In the genomic region with DNA sequence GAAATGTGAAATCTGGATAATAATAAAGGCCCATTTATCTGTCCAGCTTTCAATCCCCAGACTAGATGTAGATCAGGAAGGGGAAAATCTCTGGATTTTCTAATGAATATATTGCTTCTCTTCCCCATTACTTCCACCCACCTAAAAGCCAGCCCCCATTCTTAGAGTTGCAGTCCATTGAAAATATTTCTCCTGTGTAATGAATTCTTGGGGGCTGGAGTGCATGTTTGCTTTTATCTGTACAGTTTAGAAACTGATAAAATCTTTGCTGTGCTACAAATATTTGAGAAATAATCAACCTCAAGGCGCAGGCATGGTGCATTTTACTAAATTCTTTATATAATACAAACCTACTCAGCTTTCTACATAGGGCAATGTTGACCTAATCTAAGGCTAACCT, we compare ENCODE assay signal across 12 cellular contexts.
DNase-seq lines count a peak whose midpoint lies in the region; ATAC-seq and TF ChIP-seq lines count a peak whose summit lies in the region.
"Had no signal": no experiment of that assay in that cellular context is flagged by ENCODE, and none has a peak within 500 bp of the region (broad histone marks: within the 10 kb centered on the region; RNA-seq: fewer than 3 reads in every experiment).

No MANE protein-coding gene starts in this region.

- H3K4me1 ChIP-seq in A673 (ENCODE audit: insufficient read depth, low read length, poor library complexity, severe bottlenecking) (peaks cover 62% of the 10 kb centered on the region), Karpas-422 (ENCODE audit: low read length) (peaks cover 81% of the 10 kb centered on the region)

- H3K79me2 ChIP-seq in Karpas-422 (ENCODE audit: low read length) (no peaks in the 10 kb centered on the region), neural cell (replicated peaks; ENCODE audit: insufficient read depth, low read length) (no peaks in the 10 kb centered on the region)

- H4K20me1 ChIP-seq in Karpas-422 (ENCODE audit: insufficient read depth, low read depth, low read length) (no peaks in the 10 kb centered on the region), neural cell (ENCODE audit: insufficient read depth) (no peaks in the 10 kb centered on the region)

- BruUV-seq in A673 (replicated peaks; lab: Mats Ljungman, UMichigan), result TSS peak; percentile 76

- intact Hi-C loops in A673 (cut with micrococcal nuclease; ENCODE audit: unreplicated experiment), result loop anchor here (1.0 to 2.0 kb wide), 4 partner anchors 33 to 179 kb away; no protein-coding TSS in a partner anchor

- H3K4me3 Mint-ChIP-seq in central memory CD8-positive, alpha-beta T cell, result peak overlapping the region; percentile 19

- DNase-seq in A673 (ENCODE audit: low spot score) (no peak), Karpas-422 (no peak), NCI-H1417 treated with DMSO at 0.1 percent for 48 hours (lab: John Stamatoyannopoulos, UW) (no peak), superior temporal gyrus (ENCODE audit: extremely low spot score) (no peak), DMS53 (lab: John Stamatoyannopoulos, UW) (no peak)
- no peak for DNase-seq in central memory CD8-positive, alpha-beta T cell (ENCODE audit: low spot score in 2 of 2)
- DNase-seq: activated gamma-delta T cell, DMS 273 treated with DMSO at 0.1 percent for 48 hours, glutamatergic neuron, MM.1S had no signal

- no peak for TF ChIP-seq EP300 in neural cell (conservative IDR thresholded peaks at IDR 0.05; ENCODE audit: poor library complexity, severe bottlenecking)

- H3K9me2 ChIP-seq in Karpas-422 (replicated peaks; ENCODE audit: insufficient read depth, low read length) (no peaks in the 10 kb centered on the region), neural cell (ENCODE audit: insufficient read depth, low read length) (no peaks in the 10 kb centered on the region)

- H3K36me3 Mint-ChIP-seq in central memory CD8-positive, alpha-beta T cell (ENCODE audit: insufficient read depth), result peaks cover 24% of the 10 kb centered on the region

- H3K4me3 ChIP-seq in A673 (ENCODE audit: low read depth, low read length, poor library complexity, severe bottlenecking), result peak overlapping the region; percentile 17
- H3K4me3 ChIP-seq in Karpas-422 (ENCODE audit: low read length), result peak overlapping the region; percentile 52
- peak overlapping the region; percentile 36 for H3K4me3 ChIP-seq in neural cell (ENCODE audit: low read length)

- H3K9me3 Mint-ChIP-seq in central memory CD8-positive, alpha-beta T cell, result no peaks in the 10 kb centered on the region

- TF ChIP-seq RAD21 in neural cell (conservative IDR thresholded peaks at IDR 0.05), result no peak

- peak overlapping the region; percentile 69 for H3K4me2 ChIP-seq in Karpas-422 (ENCODE audit: low read depth, low read length, poor library complexity, severe bottlenecking)
- no peak overlapping the region for H3K4me2 ChIP-seq in neural cell (ENCODE audit: low read length)

- no peak for ATAC-seq in central memory CD8-positive, alpha-beta T cell (replicated peaks; ENCODE audit: extremely low read depth, poor library complexity, severe bottlenecking)
- ATAC-seq in GM19324 (IDR thresholded peaks at IDR 0.05; ENCODE audit: low FRiP score, unreplicated experiment), result no peak

- H3K9ac ChIP-seq in Karpas-422 (ENCODE audit: low read length) (peak overlapping the region; percentile 72), neural cell (ENCODE audit: low read length) (peak overlapping the region; percentile 52)

- peak overlapping the region; percentile 42 for H3K27ac Mint-ChIP-seq in central memory CD8-positive, alpha-beta T cell (ENCODE audit: low read depth)

- no peaks in the 10 kb centered on the region for H3K27me3 Mint-ChIP-seq in central memory CD8-positive, alpha-beta T cell

- peaks cover 30% of the 10 kb centered on the region for H3K4me1 Mint-ChIP-seq in central memory CD8-positive, alpha-beta T cell

- H3K27me3 ChIP-seq in A673 (replicated peaks; ENCODE audit: insufficient read depth, low read depth, low read length, poor library complexity) (no peaks in the 10 kb centered on the region), Karpas-422 (ENCODE audit: low read length) (no peaks in the 10 kb centered on the region), neural cell (ENCODE audit: insufficient read depth, low read depth, low read length) (no peaks in the 10 kb centered on the region)

- H3K36me3 ChIP-seq in A673 (ENCODE audit: insufficient read depth, low read length, poor library complexity, severe bottlenecking), result peaks cover 17% of the 10 kb centered on the region
- no peaks in the 10 kb centered on the region for H3K36me3 ChIP-seq in Karpas-422 (ENCODE audit: insufficient read depth, low read length)
- no peaks in the 10 kb centered on the region for H3K36me3 ChIP-seq in neural cell (ENCODE audit: insufficient read depth, low read length)

- CTCF ChIA-PET in A673 (lab: Charles Lee), result no interaction called here

- H3F3A ChIP-seq in neural cell (ENCODE audit: insufficient read depth, low read length, poor library complexity, severe bottlenecking), result no peaks in the 10 kb centered on the region

- no peaks in the 10 kb centered on the region for H3K9me3 ChIP-seq in A673 (ENCODE audit: low read depth, low read length, poor library complexity, severe bottlenecking)
- H3K9me3 ChIP-seq in Karpas-422 (ENCODE audit: low read length), result no peaks in the 10 kb centered on the region
- H3K9me3 ChIP-seq in neural cell (ENCODE audit: low read length), result no peaks in the 10 kb centered on the region

- H3K27ac ChIP-seq in A673 (ENCODE audit: low read depth, low read length, poor library complexity, severe bottlenecking), result peak overlapping the region; percentile 95
- H3K27ac ChIP-seq in Karpas-422 (ENCODE audit: low read length), result peak overlapping the region; percentile 94
- H3K27ac ChIP-seq in neural cell (ENCODE audit: low read length), result peak overlapping the region; percentile 87

- H2AFZ ChIP-seq in Karpas-422 (ENCODE audit: low read length) (peak overlapping the region; percentile 70), neural cell (ENCODE audit: low read depth, low read length) (no peak overlapping the region)

- POLR2A ChIA-PET in A673 (lab: Charles Lee; ENCODE audit: low non-redundant PET), result interaction anchor here (0.6 to 0.9 kb wide), 2 partner anchors 9 to 1540 kb away, joined by 3 to 4 read pairs; no protein-coding TSS in a partner anchor

- TF ChIP-seq CTCF in A673 (conservative IDR thresholded peaks at IDR 0.05; ENCODE audit: low read depth, low read length) (no peak), neural cell (IDR thresholded peaks at IDR 0.05; ENCODE audit: poor library complexity, severe bottlenecking) (no peak)

TF ChIP-seq in neural cell, 6 proteins besides CTCF, POLR2A, EP300 and RAD21:
- TF ChIP-seq REST (IDR thresholded peaks at IDR 0.05; ENCODE audit: borderline replicate concordance) (peak; percentile 30), TAF1 (IDR thresholded peaks at IDR 0.05; ENCODE audit: low read depth) (no peak)
TF ChIP-seq in neural cell: peak in this region for 1.
